In the genomic region with DNA sequence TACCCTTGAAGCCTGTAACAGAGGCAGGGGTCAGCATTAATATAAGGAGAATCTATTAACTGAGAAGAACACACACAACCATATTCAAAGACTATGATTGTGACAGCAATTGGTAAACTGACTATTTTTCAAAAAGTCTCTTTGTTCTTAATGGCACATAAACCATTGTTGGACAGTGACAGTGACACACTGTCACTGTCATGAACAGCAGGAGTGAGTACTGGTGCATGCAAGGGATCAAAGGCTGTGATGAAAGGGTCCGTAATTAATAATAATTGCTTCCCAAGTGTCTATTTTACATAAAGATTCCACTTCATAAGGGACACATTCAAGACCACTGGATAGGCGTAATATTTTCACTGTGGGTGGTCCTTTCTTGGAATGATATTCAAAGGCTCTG, we compare ENCODE assay signal across 15 cellular contexts. TPM values are rescaled to one million over a fixed set of nuclear protein-coding genes. Genes with fewer than 3 reads are reported as not detected.
DNase-seq lines count a peak whose midpoint lies in the region; ATAC-seq and TF ChIP-seq lines count a peak whose summit lies in the region.
"Had no signal": no experiment of that assay in that cellular context is flagged by ENCODE, and none has a peak within 500 bp of the region (broad histone marks: within the 10 kb centered on the region; RNA-seq: fewer than 3 reads in every experiment).

No MANE protein-coding gene starts in this region.

- H3K4me1 ChIP-seq in right lobe of liver (no peaks in the 10 kb centered on the region), spleen (no peaks in the 10 kb centered on the region)
- H3K4me1 ChIP-seq: BE2C had no signal

- TF ChIP-seq POLR2A in right lobe of liver (IDR thresholded peaks at IDR 0.05) (no peak), spleen (IDR thresholded peaks at IDR 0.05) (no peak)

- H3K36me3 ChIP-seq in right lobe of liver (no peaks in the 10 kb centered on the region), spleen (no peaks in the 10 kb centered on the region)
- H3K36me3 ChIP-seq: BE2C, HAP-1 had no signal

- H3K27me3 ChIP-seq in right lobe of liver (no peaks in the 10 kb centered on the region), spleen (replicated peaks in 1 of 7) (no peaks in the 10 kb centered on the region)
- H3K27me3 ChIP-seq: BE2C had no signal

- WGBS in right lobe of liver (ENCODE audit: insufficient coverage, low coverage, low lambda C conversion rate, missing lambda C conversion rate): 63% methylated on average over 2 of the region's 2 CpGs
- WGBS in spleen, 5 donors: 88 to 99% (median 97%) methylated on average over 2 of the region's 2 CpGs

- H3K4me3 ChIP-seq in right lobe of liver (no peak overlapping the region), spleen (no peak overlapping the region)
- H3K4me3 ChIP-seq: HAP-1 had no signal

- DNase-seq in NCI-H1417 treated with DMSO at 0.1 percent for 48 hours (lab: John Stamatoyannopoulos, UW) (peak; percentile 35), NCI-H748 (lab: John Stamatoyannopoulos, UW; ENCODE audit: unreplicated experiment) (peak; percentile 71), medulla oblongata (ENCODE audit: extremely low spot score) (peak; percentile 33), substantia nigra (lab: John Stamatoyannopoulos, UW) (peak in 1 of 49 donors; percentile 23), left colon (no peak), right lobe of liver (no peak), epidermal melanocyte (ENCODE audit: insufficient read length, low spot score) (no peak), spleen (no peak)
- DNase-seq: BE2C; CD4-positive, alpha-beta memory T cell; DND-41; GDM1 had no signal

- H3K27ac ChIP-seq in substantia nigra (ENCODE audit: low read depth, low read length, poor library complexity, severe bottlenecking) (peak overlapping the region; percentile 72), right lobe of liver (no peak overlapping the region), spleen (no peak overlapping the region)
- H3K27ac ChIP-seq: C4-2B had no signal

- ATAC-seq in left colon (no peak), right lobe of liver (no peak)

- intact Hi-C loops in left colon (cut with DNase I, micrococcal nuclease): no loop called here
- intact Hi-C loops in right lobe of liver (cut with DNase I): no loop called here
- intact Hi-C loops in spleen (cut with DNase I; ENCODE audit: low total_unique reads): no loop called here

- TF ChIP-seq CTCF in right lobe of liver (IDR thresholded peaks at IDR 0.05) (no peak), spleen (IDR thresholded peaks at IDR 0.05 in 8 of 11, conservative IDR thresholded peaks at IDR 0.05 in 3 of 11) (no peak)

- H3K9me3 ChIP-seq in right lobe of liver (no peaks in the 10 kb centered on the region), spleen (no peaks in the 10 kb centered on the region)
- H3K9me3 ChIP-seq: BE2C, HAP-1 had no signal

RNA-seq across cellular contexts. Expression of a gene that starts 50.8 kb away (rescaled TPM):
- 10 to 100 TPM in 1 of 2 donors, 1 to 10 TPM in 1; 7.0 to 11.8 TPM for total RNA-seq in left colon
- 1 to 10 TPM; 3.0 to 8.4 (median 4.6) TPM for total RNA-seq in right lobe of liver
- total RNA-seq in spleen: 10 to 100 TPM; 23.8 to 49.0 (median 43.4) TPM
- polyA plus RNA-seq in spleen: 10 to 100 TPM in 1 of 3 donors, 1 to 10 TPM in 2; 6.9 to 12.0 (median 8.3) TPM
- total RNA-seq: CD4-positive, alpha-beta memory T cell; HT-29 had no signal

Comparison
In these comparisons a context has a peak if more than half of its experiments do, and no peak if none do; other contexts are left out.
1. DNase-seq: peak in NCI-H1417 treated with DMSO at 0.1 percent for 48 hours (single experiment), NCI-H748 (single experiment) and medulla oblongata (single experiment); none in left colon (0 of 2), right lobe of liver (0 of 3), epidermal melanocyte (single experiment) and spleen (single experiment).